1 cellular context compared by ENCODE assay signal in the genomic region with DNA sequence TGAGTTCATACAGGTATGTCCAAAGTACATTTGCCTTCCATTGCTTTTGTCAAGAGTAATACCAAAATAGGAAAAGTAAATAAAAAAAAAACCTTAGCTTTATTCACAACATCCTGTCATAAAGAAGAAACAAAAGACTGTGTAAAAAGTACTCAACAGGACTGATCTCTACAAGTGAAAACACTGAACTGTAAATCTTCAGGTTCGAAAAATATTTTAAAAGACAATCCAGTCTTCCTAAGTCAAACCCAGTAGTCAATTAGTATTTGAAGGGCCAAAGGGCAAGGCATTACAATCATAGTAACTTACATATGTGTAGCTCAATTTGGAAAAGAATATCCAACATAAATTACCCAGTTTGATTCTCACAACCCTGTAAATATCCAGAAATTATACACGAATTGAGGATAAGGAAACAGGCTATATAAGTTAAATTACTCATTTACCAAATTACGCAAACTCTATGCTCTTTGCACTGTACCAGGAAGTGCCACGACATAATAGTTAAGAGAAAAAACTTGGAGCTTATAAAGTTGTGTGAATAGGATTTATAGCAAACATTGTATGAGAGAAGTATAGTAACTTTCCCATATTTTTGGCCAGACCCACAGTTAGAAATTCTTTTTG.
TF ChIP-seq lines count a peak whose summit lies in the region.

No MANE protein-coding gene starts in this region.

TF ChIP-seq in A549, 52 proteins besides CTCF, POLR2A, EP300 and RAD21 (continued from another document):
- TF ChIP-seq, protein P1, sequence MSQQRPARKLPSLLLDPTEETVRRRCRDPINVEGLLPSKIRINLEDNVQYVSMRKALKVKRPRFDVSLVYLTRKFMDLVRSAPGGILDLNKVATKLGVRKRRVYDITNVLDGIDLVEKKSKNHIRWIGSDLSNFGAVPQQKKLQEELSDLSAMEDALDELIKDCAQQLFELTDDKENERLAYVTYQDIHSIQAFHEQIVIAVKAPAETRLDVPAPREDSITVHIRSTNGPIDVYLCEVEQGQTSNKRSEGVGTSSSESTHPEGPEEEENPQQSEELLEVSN (IDR thresholded peaks at IDR 0.05; ENCODE audit: borderline replicate concordance, low read depth): no peak
- TF ChIP-seq, protein P2, sequence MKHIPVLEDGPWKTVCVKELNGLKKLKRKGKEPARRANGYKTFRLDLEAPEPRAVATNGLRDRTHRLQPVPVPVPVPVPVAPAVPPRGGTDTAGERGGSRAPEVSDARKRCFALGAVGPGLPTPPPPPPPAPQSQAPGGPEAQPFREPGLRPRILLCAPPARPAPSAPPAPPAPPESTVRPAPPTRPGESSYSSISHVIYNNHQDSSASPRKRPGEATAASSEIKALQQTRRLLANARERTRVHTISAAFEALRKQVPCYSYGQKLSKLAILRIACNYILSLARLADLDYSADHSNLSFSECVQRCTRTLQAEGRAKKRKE (CRISPR knock-in tag; IDR thresholded peaks at IDR 0.05; ENCODE audit: low read depth): no peak
- TF ChIP-seq HOXB13 (CRISPR knock-in tag; IDR thresholded peaks at IDR 0.05; ENCODE audit: low read depth) (no peak), FOSL2 (IDR thresholded peaks at IDR 0.05) (no peak), FOSL2 (CRISPR knock-in tag; IDR thresholded peaks at IDR 0.05) (0 out of 2 replicates have a peak, but pooled peaks have one; percentile 30), CBX8 (IDR thresholded peaks at IDR 0.05) (no peak), CEBPB (IDR thresholded peaks at IDR 0.05) (peak; percentile 35 to 76; a peak in 3 of 4 replicates)
